Comparison of ENCODE assay signal across 24 cellular contexts in the genomic region with DNA sequence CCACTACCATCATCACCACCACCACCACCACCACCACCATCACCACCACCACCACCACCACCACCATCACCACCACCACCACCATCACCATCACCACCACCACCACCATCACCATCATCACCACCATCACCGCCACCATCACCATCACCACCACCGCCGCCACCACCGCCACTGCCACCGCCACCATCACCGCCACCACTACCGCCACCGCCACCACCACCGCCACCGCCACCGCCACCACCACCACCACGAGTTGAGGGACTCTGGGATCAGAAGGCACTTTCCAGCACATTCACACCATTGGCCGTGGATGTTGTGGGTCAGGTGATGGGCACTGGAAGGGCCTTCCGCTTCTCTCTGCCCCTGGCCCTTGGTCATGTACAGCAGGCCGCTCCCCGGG. TPM values are rescaled to one million over a fixed set of nuclear protein-coding genes. Genes with fewer than 3 reads are reported as not detected.
A peak's percentile ranks its signal among the peaks of the same experiment; 100 is the strongest.
DNase-seq lines count a peak whose midpoint lies in the region; ATAC-seq and TF ChIP-seq lines count a peak whose summit lies in the region.
"Had no signal": no experiment of that assay in that cellular context is flagged by ENCODE, and none has a peak within 500 bp of the region (broad histone marks: within the 10 kb centered on the region; RNA-seq: fewer than 3 reads in every experiment).

No MANE protein-coding gene starts in this region.

- H3K27ac ChIP-seq in transverse colon = peak overlapping the region in 3 of 4 donors; percentile 21 to 80 (median 68)

- no peak for TF ChIP-seq EP300 in transverse colon (IDR thresholded peaks at IDR 0.05; ENCODE audit: low read depth)

- H3K36me3 ChIP-seq in transverse colon = no peaks in the 10 kb centered on the region
- H3K36me3 ChIP-seq: gastrocnemius medialis, uterus had no signal

- DNase-seq in activated naive CD4-positive, alpha-beta T cell treated with anti-CD3 and anti-CD28 coated beads, Interleukin-2, amount 10 ng/mL, durations not matched to agents 7 days and 5 days = no peak
- no peak for DNase-seq in activated naive CD4-positive, alpha-beta T cell treated with anti-CD3 and anti-CD28 coated beads, Interleukin-2, amount 50 U/mL, for 16 hours
- DNase-seq in T-helper 17 cell (no peak), transverse colon (no peak), NCI-H2227 (lab: John Stamatoyannopoulos, UW; ENCODE audit: unreplicated experiment) (no peak), NOMO-1 treated with DMSO at 0.1 percent for 48 hours (lab: John Stamatoyannopoulos, UW; ENCODE audit: unreplicated experiment) (no peak)
- no peak for DNase-seq in effector memory CD8-positive, alpha-beta T cell
- DNase-seq: activated CD4-positive, alpha-beta T cell treated with anti-CD3 and anti-CD28 coated beads, Interleukin-2, amount 50 U/mL, for 48 hours; CD4-positive, alpha-beta memory T cell; DMS153; endodermal cell; esophagus squamous epithelium; gastrocnemius medialis; hypothalamus; islet precursor cell; NCI-H1048; NCI-H1930; NCI-H226; NCI-H82; retina; SHP77; uterus had no signal

- no peak overlapping the region for H3K4me3 Mint-ChIP-seq in activated naive CD4-positive, alpha-beta T cell treated with anti-CD3 and anti-CD28 coated beads, Interleukin-2, amount 10 ng/mL, durations not matched to agents 7 days and 5 days
- peak overlapping the region; percentile 65 for H3K4me3 Mint-ChIP-seq in T-helper 17 cell
- H3K4me3 Mint-ChIP-seq in effector memory CD8-positive, alpha-beta T cell = peak overlapping the region; percentile 33 to 38
- H3K4me3 Mint-ChIP-seq: brain; CD4-positive, alpha-beta memory T cell; endodermal cell had no signal

- in situ Hi-C loops in transverse colon (cut with MboI; ENCODE audit: low pct_ligation_motif_present in 1 of 4, low pct_unique_long_range_greater_than_20kb in 1 of 4, low sequenced_read_pairs in 3 of 4) = no loop called here

- H3K27me3 ChIP-seq in transverse colon = no peaks in the 10 kb centered on the region
- H3K27me3 ChIP-seq: esophagus squamous epithelium, gastrocnemius medialis, uterus had no signal

- TF ChIP-seq POLR2A in transverse colon (IDR thresholded peaks at IDR 0.05) = no peak

- H3K4me1 ChIP-seq in transverse colon = peaks cover 9 to 28% (median 17%) of the 10 kb centered on the region in 4 donors

- H3K9me3 ChIP-seq in T-helper 17 cell (ENCODE audit: control insufficient read depth, low read length, poor library complexity, severe bottlenecking) (no peaks in the 10 kb centered on the region), transverse colon (no peaks in the 10 kb centered on the region)
- H3K9me3 ChIP-seq: esophagus squamous epithelium, gastrocnemius medialis, uterus had no signal

- H3K27me3 Mint-ChIP-seq in activated naive CD4-positive, alpha-beta T cell treated with anti-CD3 and anti-CD28 coated beads, Interleukin-2, amount 10 ng/mL, durations not matched to agents 7 days and 5 days = no peaks in the 10 kb centered on the region
- H3K27me3 Mint-ChIP-seq in T-helper 17 cell = no peaks in the 10 kb centered on the region
- no peaks in the 10 kb centered on the region for H3K27me3 Mint-ChIP-seq in effector memory CD8-positive, alpha-beta T cell
- H3K27me3 Mint-ChIP-seq: brain; CD4-positive, alpha-beta memory T cell had no signal

- H3K4me3 ChIP-seq in transverse colon = no peak overlapping the region
- H3K4me3 ChIP-seq: esophagus squamous epithelium, gastrocnemius medialis, uterus had no signal

- H3K36me3 Mint-ChIP-seq in activated naive CD4-positive, alpha-beta T cell treated with anti-CD3 and anti-CD28 coated beads, Interleukin-2, amount 10 ng/mL, durations not matched to agents 7 days and 5 days = peaks cover 39% of the 10 kb centered on the region
- peaks cover 4% of the 10 kb centered on the region for H3K36me3 Mint-ChIP-seq in T-helper 17 cell (ENCODE audit: low read depth)
- H3K36me3 Mint-ChIP-seq in effector memory CD8-positive, alpha-beta T cell (ENCODE audit: insufficient read depth) = peaks cover 43% of the 10 kb centered on the region

- H3K9me3 Mint-ChIP-seq in activated naive CD4-positive, alpha-beta T cell treated with anti-CD3 and anti-CD28 coated beads, Interleukin-2, amount 10 ng/mL, durations not matched to agents 7 days and 5 days = peaks cover 3% of the 10 kb centered on the region
- no peaks in the 10 kb centered on the region for H3K9me3 Mint-ChIP-seq in effector memory CD8-positive, alpha-beta T cell

- CTCF ChIA-PET in activated naive CD4-positive, alpha-beta T cell treated with anti-CD3 and anti-CD28 coated beads, Interleukin-2, amount 10 ng/mL, durations not matched to agents 7 days and 5 days (lab: Charles Lee) = no interaction called here

- H3K4me1 Mint-ChIP-seq in activated naive CD4-positive, alpha-beta T cell treated with anti-CD3 and anti-CD28 coated beads, Interleukin-2, amount 10 ng/mL, durations not matched to agents 7 days and 5 days = peaks cover 31% of the 10 kb centered on the region
- peaks cover 30% of the 10 kb centered on the region for H3K4me1 Mint-ChIP-seq in T-helper 17 cell
- H3K4me1 Mint-ChIP-seq in effector memory CD8-positive, alpha-beta T cell (ENCODE audit: low read depth in 2 of 2) = peaks cover 28 to 32% of the 10 kb centered on the region in 2 donors
- H3K4me1 Mint-ChIP-seq: endodermal cell had no signal

- ATAC-seq in T-helper 17 cell (no peak), GM18858 (IDR thresholded peaks at IDR 0.05; ENCODE audit: unreplicated experiment) (no peak)
- no peak for ATAC-seq in effector memory CD8-positive, alpha-beta T cell (replicated peaks)
- ATAC-seq: gastrocnemius medialis had no signal

- intact Hi-C loops in transverse colon (cut with DNase I; ENCODE audit: low total_unique reads) = no loop called here

- no peak for TF ChIP-seq CTCF in transverse colon (IDR thresholded peaks at IDR 0.05)

- peak overlapping the region; percentile 51 for H3K27ac Mint-ChIP-seq in activated naive CD4-positive, alpha-beta T cell treated with anti-CD3 and anti-CD28 coated beads, Interleukin-2, amount 10 ng/mL, durations not matched to agents 7 days and 5 days
- H3K27ac Mint-ChIP-seq in T-helper 17 cell = peak overlapping the region; percentile 84
- peak overlapping the region; percentile 72 to 87 for H3K27ac Mint-ChIP-seq in effector memory CD8-positive, alpha-beta T cell
- H3K27ac Mint-ChIP-seq: endodermal cell had no signal

- 79% methylated on average over 11 of the region's 16 CpGs; no CpG with 5 or more reads in 1 of the 2 donors for WGBS in transverse colon (ENCODE audit: low coverage in 1 of 2), 2 donors

RNA-seq across cellular contexts. Expression of a gene that starts 48.8 kb away (rescaled TPM):
- 100 to 1,000 TPM; 118 to 149 TPM for total RNA-seq in T-helper 17 cell
- total RNA-seq in transverse colon = 10 to 100 TPM; 36.2 to 75.2 (median 43.2) TPM
